In genomic region chr14:91315844-91316267, GRCh38 we compare ENCODE assay signal across 8 cellular contexts.
DNase-seq lines count a peak whose midpoint lies in the region; ATAC-seq and TF ChIP-seq lines count a peak whose summit lies in the region.

No MANE protein-coding gene starts in this region.

- no peak overlapping the region for H3K4me3 ChIP-seq in WERI-Rb-1 (ENCODE audit: low read depth, low read length)
- H3K4me3 ChIP-seq in GM23248, result no peak overlapping the region

- H3K27me3 ChIP-seq in WERI-Rb-1 (ENCODE audit: insufficient read depth, low read depth, severe bottlenecking) (no peaks in the 10 kb centered on the region), GM23248 (replicated peaks; ENCODE audit: insufficient read depth) (peaks cover 11% of the 10 kb centered on the region; the same call in 1 of the 2 replicates)

- H4K20me1 ChIP-seq in GM23248 (ENCODE audit: insufficient read depth), result no peaks in the 10 kb centered on the region

- H3K9ac ChIP-seq in GM23248, result no peak overlapping the region

- H3K36me3 ChIP-seq in WERI-Rb-1 (peaks cover 96% of the 10 kb centered on the region), GM23248 (ENCODE audit: low read depth) (no peaks in the 10 kb centered on the region)

- no peak overlapping the region for H3K4me2 ChIP-seq in GM23248 (ENCODE audit: unreplicated experiment)

- no peaks in the 10 kb centered on the region for H3K27me3 Mint-ChIP-seq in activated naive CD4-positive, alpha-beta T cell treated with anti-CD3 and anti-CD28 coated beads, Interleukin-2, amount 50 U/mL, for 24 hours

- ATAC-seq in GM18511 (IDR thresholded peaks at IDR 0.05; ENCODE audit: unreplicated experiment), result peak; percentile 90
- peak; percentile 69 for ATAC-seq in HG02970 (IDR thresholded peaks at IDR 0.05; ENCODE audit: low FRiP score, unreplicated experiment)

- H3K79me2 ChIP-seq in GM23248 (ENCODE audit: insufficient read depth), result no peaks in the 10 kb centered on the region

- peak overlapping the region; percentile 75 for H3K4me3 Mint-ChIP-seq in activated naive CD4-positive, alpha-beta T cell treated with anti-CD3 and anti-CD28 coated beads, Interleukin-2, amount 50 U/mL, for 24 hours

- WGBS in GM23248 (ENCODE audit: low coverage in 1 of 2, low lambda C conversion rate in 2 of 2, missing lambda C conversion rate in 2 of 2), 2 experiments, result 73 to 74% methylated on average over 6 of the region's 6 CpGs

- H3F3A ChIP-seq in GM23248 (ENCODE audit: insufficient read depth), result no peaks in the 10 kb centered on the region

- DNase-seq in SKM-1 treated with dmso at 0.1 percent for 144 hours (lab: John Stamatoyannopoulos, UW; ENCODE audit: unreplicated experiment) (peak; percentile 13), WERI-Rb-1 (no peak), globus pallidus (ENCODE audit: low spot score) (no peak), GM23248 (no peak)
- peak; percentile 54 for DNase-seq in stimulated activated CD8-positive, alpha-beta memory T cell treated with anti-CD3 and anti-CD28 coated beads, Interleukin-2, amount 100 ng/mL, for 1 hour (ENCODE audit: low read depth in 2 of 2)

- H3K9me3 Mint-ChIP-seq in activated naive CD4-positive, alpha-beta T cell treated with anti-CD3 and anti-CD28 coated beads, Interleukin-2, amount 50 U/mL, for 24 hours, result no peaks in the 10 kb centered on the region

- no peak for TF ChIP-seq CTCF in WERI-Rb-1 (IDR thresholded peaks at IDR 0.05; ENCODE audit: low read depth, low read length)

- H3K27ac ChIP-seq in WERI-Rb-1 (no peak overlapping the region), GM23248 (no peak overlapping the region)

- H3K4me1 ChIP-seq in GM23248 (ENCODE audit: insufficient read depth), result no peaks in the 10 kb centered on the region

- H3K27ac Mint-ChIP-seq in activated naive CD4-positive, alpha-beta T cell treated with anti-CD3 and anti-CD28 coated beads, Interleukin-2, amount 50 U/mL, for 24 hours, result peak overlapping the region; percentile 93

- peaks cover 22% of the 10 kb centered on the region for H3K36me3 Mint-ChIP-seq in activated naive CD4-positive, alpha-beta T cell treated with anti-CD3 and anti-CD28 coated beads, Interleukin-2, amount 50 U/mL, for 24 hours

- in situ Hi-C loops in GM23248 (cut with MboI), result no loop called here

- H3K4me1 Mint-ChIP-seq in activated naive CD4-positive, alpha-beta T cell treated with anti-CD3 and anti-CD28 coated beads, Interleukin-2, amount 50 U/mL, for 24 hours, result peaks cover 80% of the 10 kb centered on the region

- no peak overlapping the region for H2AFZ ChIP-seq in GM23248

- no peaks in the 10 kb centered on the region for H3K9me2 ChIP-seq in GM23248 (ENCODE audit: insufficient read depth)

- no peaks in the 10 kb centered on the region for H3K9me3 ChIP-seq in WERI-Rb-1 (ENCODE audit: severe bottlenecking)
- no peaks in the 10 kb centered on the region for H3K9me3 ChIP-seq in GM23248 (ENCODE audit: low read depth)

Comparison
In these comparisons a context has a peak if more than half of its experiments do, and no peak if none do; other contexts are left out.
1. DNase-seq: peak in SKM-1 treated with dmso at 0.1 percent for 144 hours (single experiment) and stimulated activated CD8-positive, alpha-beta memory T cell treated with anti-CD3 and anti-CD28 coated beads, Interleukin-2, amount 100 ng/mL, for 1 hour (2 of 2); none in WERI-Rb-1 (single experiment), globus pallidus (single experiment) and GM23248 (single experiment).